In the genomic region with DNA sequence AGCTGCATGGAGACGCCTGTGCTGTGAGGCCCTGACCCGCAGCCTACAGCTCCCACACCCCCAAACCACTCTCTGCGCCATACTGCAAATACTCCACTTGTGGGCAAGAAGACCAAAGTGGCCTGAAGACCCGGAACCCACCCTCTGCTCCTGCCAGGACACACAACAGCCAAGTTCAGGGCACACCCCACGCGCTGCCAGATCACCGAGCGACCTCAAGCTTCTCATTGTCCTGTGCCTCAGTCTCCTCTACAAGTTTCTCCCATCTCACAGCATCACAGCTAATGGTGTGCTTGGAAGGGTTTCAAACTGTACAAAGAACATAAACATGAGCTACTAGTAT, we compare ENCODE assay signal across 26 cellular contexts.
"Had no signal": no experiment of that assay in that cellular context is flagged by ENCODE, and none has a peak within 500 bp of the region (broad histone marks: within the 10 kb centered on the region; RNA-seq: fewer than 3 reads in every experiment).

No MANE protein-coding gene starts in this region.

- H3K9me3 Mint-ChIP-seq: activated B cell treated with CpG ODN at 0.5 μM for 24 hours; activated CD4-positive, alpha-beta memory T cell treated with anti-CD3 and anti-CD28 coated beads, Interleukin-2, amount 10 ng/mL, durations not matched to agents 7 days and 5 days; activated CD4-positive, alpha-beta T cell treated with anti-CD3 and anti-CD28 coated beads, Interleukin-2, amount 10 ng/mL, durations not matched to agents 7 days and 5 days; activated naive CD4-positive, alpha-beta T cell treated with anti-CD3 and anti-CD28 coated beads for 36 hours; activated T-helper 17 cell treated with anti-CD3 and anti-CD28 coated beads, Interleukin-2, amount 50 U/mL, for 72 hours had no signal

- H3K27me3 ChIP-seq: adrenal gland, breast epithelium had no signal

- DNase-seq: activated B cell treated with CpG ODN at 0.5 μM for 24 hours; activated CD4-positive, alpha-beta memory T cell treated with anti-CD3 and anti-CD28 coated beads, Interleukin-2, amount 10 ng/mL, durations not matched to agents 7 days and 5 days; activated CD4-positive, alpha-beta T cell treated with anti-CD3 and anti-CD28 coated beads for 1 hour; activated CD4-positive, alpha-beta T cell treated with anti-CD3 and anti-CD28 coated beads, Interleukin-2, amount 10 ng/mL, durations not matched to agents 7 days and 5 days; activated gamma-delta T cell; activated naive CD4-positive, alpha-beta T cell treated with anti-CD3 and anti-CD28 coated beads for 36 hours; activated T-cell treated with anti-CD3 and anti-CD28 coated beads for 4 hours; activated T-cell treated with anti-CD3 and anti-CD28 coated beads, Interleukin-2, amount 50 U/mL, for 48 hours; adrenal gland; anterior cingulate cortex; central memory CD4-positive, alpha-beta T cell; IMR-90; NCI-H1048; NCI-H146; NCI-H1930; NCI-H2107; NCI-H226; NCI-H526; NCI-H82; PC-3; SHP77 treated with DMSO at 0.1 percent for 48 hours; T-helper 17 cell; T-helper 9 cell had no signal

- H3K27ac Mint-ChIP-seq: activated B cell treated with CpG ODN at 0.5 μM for 24 hours; activated CD4-positive, alpha-beta memory T cell treated with anti-CD3 and anti-CD28 coated beads, Interleukin-2, amount 10 ng/mL, durations not matched to agents 7 days and 5 days; activated CD4-positive, alpha-beta T cell treated with anti-CD3 and anti-CD28 coated beads, Interleukin-2, amount 10 ng/mL, durations not matched to agents 7 days and 5 days; activated naive CD4-positive, alpha-beta T cell treated with anti-CD3 and anti-CD28 coated beads for 36 hours; activated naive CD8-positive, alpha-beta T cell; activated T-helper 17 cell treated with anti-CD3 and anti-CD28 coated beads, Interleukin-2, amount 50 U/mL, for 72 hours; T-helper 17 cell had no signal

- H3K9me3 ChIP-seq: adrenal gland, breast epithelium had no signal

- H3K27ac ChIP-seq: adrenal gland, breast epithelium had no signal

- H3K27me3 Mint-ChIP-seq: activated B cell treated with CpG ODN at 0.5 μM for 24 hours; activated CD4-positive, alpha-beta memory T cell treated with anti-CD3 and anti-CD28 coated beads, Interleukin-2, amount 10 ng/mL, durations not matched to agents 7 days and 5 days; activated CD4-positive, alpha-beta T cell treated with anti-CD3 and anti-CD28 coated beads, Interleukin-2, amount 10 ng/mL, durations not matched to agents 7 days and 5 days; activated naive CD8-positive, alpha-beta T cell; activated T-helper 17 cell treated with anti-CD3 and anti-CD28 coated beads, Interleukin-2, amount 50 U/mL, for 72 hours; T-helper 17 cell had no signal

- H3K36me3 ChIP-seq: adrenal gland, breast epithelium had no signal

- H3K4me3 Mint-ChIP-seq: activated B cell treated with CpG ODN at 0.5 μM for 24 hours; activated CD4-positive, alpha-beta memory T cell treated with anti-CD3 and anti-CD28 coated beads, Interleukin-2, amount 10 ng/mL, durations not matched to agents 7 days and 5 days; activated CD4-positive, alpha-beta T cell treated with anti-CD3 and anti-CD28 coated beads, Interleukin-2, amount 10 ng/mL, durations not matched to agents 7 days and 5 days; activated naive CD4-positive, alpha-beta T cell treated with anti-CD3 and anti-CD28 coated beads for 36 hours; activated naive CD8-positive, alpha-beta T cell; activated T-helper 17 cell treated with anti-CD3 and anti-CD28 coated beads, Interleukin-2, amount 50 U/mL, for 72 hours; T-helper 17 cell had no signal

- H3K4me3 ChIP-seq: adrenal gland, breast epithelium had no signal

- H3K4me1 ChIP-seq: adrenal gland, breast epithelium had no signal

- H3K4me1 Mint-ChIP-seq: activated CD4-positive, alpha-beta memory T cell treated with anti-CD3 and anti-CD28 coated beads, Interleukin-2, amount 10 ng/mL, durations not matched to agents 7 days and 5 days; activated CD4-positive, alpha-beta T cell treated with anti-CD3 and anti-CD28 coated beads, Interleukin-2, amount 10 ng/mL, durations not matched to agents 7 days and 5 days had no signal

- ATAC-seq: activated T-helper 17 cell treated with anti-CD3 and anti-CD28 coated beads, Interleukin-2, amount 50 U/mL, for 72 hours; PC-3; T-helper 17 cell had no signal
